Comparison of ENCODE assay signal across 18 cellular contexts in the genomic region with DNA sequence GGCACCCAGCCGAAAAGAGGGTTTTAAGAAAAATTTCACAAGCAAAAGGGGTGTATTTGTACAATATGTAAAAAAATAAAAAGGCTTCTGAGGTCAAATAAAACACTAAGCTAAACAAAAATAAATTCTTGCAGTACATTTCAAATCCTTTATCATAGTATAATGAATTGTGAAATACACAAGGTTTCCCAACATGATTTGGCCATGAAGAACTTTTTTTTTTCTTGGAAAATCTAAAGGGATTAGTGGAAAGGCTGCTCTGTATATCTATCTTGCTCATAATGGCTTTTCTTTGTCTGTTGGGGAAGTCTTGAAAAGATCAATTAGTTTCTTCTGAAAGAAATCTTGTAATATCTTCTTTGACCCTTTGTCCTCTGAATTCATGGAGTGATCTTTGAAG.
"Had no signal": no experiment of that assay in that cellular context is flagged by ENCODE, and none has a peak within 500 bp of the region (broad histone marks: within the 10 kb centered on the region; RNA-seq: fewer than 3 reads in every experiment).

No MANE protein-coding gene starts in this region.

- H3K4me3 ChIP-seq: hepatocyte, pancreas, right lobe of liver, smooth muscle cell, stomach, transverse colon had no signal

- H3K4me2 ChIP-seq: hepatocyte had no signal

- H3K36me3 ChIP-seq: pancreas, right lobe of liver, stomach, transverse colon had no signal

- H3K9me3 ChIP-seq: pancreas, right lobe of liver, stomach, transverse colon had no signal

- H2AFZ ChIP-seq: hepatocyte had no signal

- ATAC-seq: pancreas; right lobe of liver; stimulated activated memory B cell treated with anti-CD40 and anti-IgM and Interleukin-4, amounts not matched to agents 10 μg/mL and 1 μg/mL and 100 μg/mL, for 72 hours; T-helper 17 cell had no signal

- DNase-seq: activated B cell treated with CpG ODN at 0.5 μM for 24 hours; activated CD4-positive, alpha-beta memory T cell treated with anti-CD3 and anti-CD28 coated beads for 36 hours; activated CD4-positive, alpha-beta T cell treated with anti-CD3 and anti-CD28 coated beads for 48 hours; activated naive CD4-positive, alpha-beta T cell treated with anti-CD3 and anti-CD28 coated beads for 36 hours; activated T-cell treated with anti-CD3 and anti-CD28 coated beads, Interleukin-2, amount 50 U/mL, for 48 hours; anterior cingulate cortex; effector CD4-positive, alpha-beta T cell; erythroblast; kidney glomerular epithelial cell; pancreas; right lobe of liver; stimulated activated CD4-positive, alpha-beta T cell treated with anti-CD3 and anti-CD28 coated beads, Interleukin-15, amount 100 ng/mL, for 24 hours; stomach; T-helper 17 cell; transverse colon had no signal

- H3K27me3 ChIP-seq: hepatocyte, pancreas, right lobe of liver, stomach, transverse colon had no signal

- H3K79me2 ChIP-seq: hepatocyte had no signal

- H3K27ac ChIP-seq: hepatocyte, pancreas, right lobe of liver, stomach, transverse colon had no signal

- H3K4me1 ChIP-seq: pancreas, right lobe of liver had no signal
